24 cellular contexts compared by ENCODE assay signal in genomic region chr13:41296879-41297646, GRCh38. TPM values are rescaled to one million over a fixed set of nuclear protein-coding genes. Genes with fewer than 3 reads are reported as not detected.
DNase-seq lines count a peak whose midpoint lies in the region; ATAC-seq, FAIRE-seq and TF ChIP-seq lines count a peak whose summit lies in the region.
"Had no signal": no experiment of that assay in that cellular context is flagged by ENCODE, and none has a peak within 500 bp of the region (broad histone marks: within the 10 kb centered on the region; RNA-seq: fewer than 3 reads in every experiment).

No MANE protein-coding gene starts in this region.

- WGBS in suprapubic skin: 79% methylated on average over 3 of the region's 3 CpGs

- CTCF ChIA-PET in activated CD8-positive, alpha-beta T cell treated with anti-CD3 and anti-CD28 coated beads, Interleukin-2, amount 10 ng/mL, durations not matched to agents 7 days and 5 days (lab: Charles Lee): interaction anchor here (1.0 kb wide), 1 partner anchor 35 kb away, joined by 3 read pairs; no protein-coding TSS in a partner anchor
- CTCF ChIA-PET in activated CD8-positive, alpha-beta T cell treated with anti-CD3 and anti-CD28 coated beads for 36 hours (lab: Charles Lee): no interaction called here
- CTCF ChIA-PET in Panc1 (lab: Charles Lee): no interaction called here

- H3K36me3 ChIP-seq in Panc1 (ENCODE audit: control insufficient read depth, insufficient read depth, low read length) (no peaks in the 10 kb centered on the region), suprapubic skin (no peaks in the 10 kb centered on the region)
- H3K36me3 ChIP-seq: BE2C, Peyer's patch had no signal

- H3K4me3 Mint-ChIP-seq in activated CD8-positive, alpha-beta T cell treated with anti-CD3 and anti-CD28 coated beads, Interleukin-2, amount 10 ng/mL, durations not matched to agents 7 days and 5 days: no peak overlapping the region
- H3K4me3 Mint-ChIP-seq in activated CD8-positive, alpha-beta T cell treated with anti-CD3 and anti-CD28 coated beads for 36 hours: no peak overlapping the region
- H3K4me3 Mint-ChIP-seq: CD4-positive, CD25-positive, alpha-beta regulatory T cell had no signal

- DNase-seq in activated CD8-positive, alpha-beta T cell treated with anti-CD3 and anti-CD28 coated beads, Interleukin-2, amount 10 ng/mL, durations not matched to agents 7 days and 5 days: peak; percentile 7
- DNase-seq in activated CD8-positive, alpha-beta T cell treated with anti-CD3 and anti-CD28 coated beads for 36 hours: no peak
- no peak for DNase-seq in Panc1 (ENCODE audit: low read depth, low spot score)
- DNase-seq in T-helper 9 cell: no peak
- DNase-seq in suprapubic skin (ENCODE audit: low spot score in 2 of 2): no peak
- no peak for DNase-seq in NCI-H2171 (lab: John Stamatoyannopoulos, UW)
- DNase-seq: 8988T; BE2C; CD4-positive, CD25-positive, alpha-beta regulatory T cell; DMS79; H7; Kasumi-1; MM.1S; NCI-H1105 treated with DMSO at 0.1 percent for 48 hours; NCI-H2029 treated with DMSO at 0.1 percent for 48 hours; NCI-H345; NCI-H524; NCI-H774; NK-92 treated with Interleukin-12 subunit alpha and Interleukin-12 subunit beta, amount 100 ng/mL, for 24 hours; Peyer's patch had no signal

- no peak for TF ChIP-seq EP300 in suprapubic skin (IDR thresholded peaks at IDR 0.05)

- H3K27ac Mint-ChIP-seq in activated CD8-positive, alpha-beta T cell treated with anti-CD3 and anti-CD28 coated beads, Interleukin-2, amount 10 ng/mL, durations not matched to agents 7 days and 5 days: no peak overlapping the region
- no peak overlapping the region for H3K27ac Mint-ChIP-seq in activated CD8-positive, alpha-beta T cell treated with anti-CD3 and anti-CD28 coated beads for 36 hours
- H3K27ac Mint-ChIP-seq: CD4-positive, CD25-positive, alpha-beta regulatory T cell had no signal

- in situ Hi-C loops in Panc1 (cut with HindIII; ENCODE audit: low pct_unique_long_range_greater_than_20kb, low sequenced_read_pairs): no loop called here

- H3K9me3 ChIP-seq in Panc1 (ENCODE audit: control insufficient read depth, insufficient read depth, low read depth, low read length) (no peaks in the 10 kb centered on the region), suprapubic skin (no peaks in the 10 kb centered on the region)
- H3K9me3 ChIP-seq: BE2C, Peyer's patch had no signal

- intact Hi-C loops in activated CD8-positive, alpha-beta T cell treated with anti-CD3 and anti-CD28 coated beads for 36 hours (cut with micrococcal nuclease): no loop called here
- intact Hi-C loops in Panc1 (cut with micrococcal nuclease; ENCODE audit: unreplicated experiment): no loop called here

- H3K4me1 ChIP-seq in Panc1 (ENCODE audit: control insufficient read depth, insufficient read depth, low read length) (peaks cover 5% of the 10 kb centered on the region; the same call in 1 of the 2 replicates), suprapubic skin (no peaks in the 10 kb centered on the region)
- H3K4me1 ChIP-seq: BE2C, Peyer's patch had no signal

- peak; percentile 49 for FAIRE-seq in islet of Langerhans (lab: Jason Lieb, UNC)
- FAIRE-seq: GM12878 had no signal

- H3K27me3 Mint-ChIP-seq in activated CD8-positive, alpha-beta T cell treated with anti-CD3 and anti-CD28 coated beads, Interleukin-2, amount 10 ng/mL, durations not matched to agents 7 days and 5 days (ENCODE audit: low read depth): peaks cover 3% of the 10 kb centered on the region
- H3K27me3 Mint-ChIP-seq in activated CD8-positive, alpha-beta T cell treated with anti-CD3 and anti-CD28 coated beads for 36 hours: no peaks in the 10 kb centered on the region

- peaks cover 3% of the 10 kb centered on the region for H3K36me3 Mint-ChIP-seq in activated CD8-positive, alpha-beta T cell treated with anti-CD3 and anti-CD28 coated beads, Interleukin-2, amount 10 ng/mL, durations not matched to agents 7 days and 5 days (ENCODE audit: low read depth)
- H3K36me3 Mint-ChIP-seq in activated CD8-positive, alpha-beta T cell treated with anti-CD3 and anti-CD28 coated beads for 36 hours (ENCODE audit: low read depth): no peaks in the 10 kb centered on the region

- POLR2A ChIA-PET in activated CD8-positive, alpha-beta T cell treated with anti-CD3 and anti-CD28 coated beads, Interleukin-2, amount 10 ng/mL, durations not matched to agents 7 days and 5 days (lab: Charles Lee): no interaction called here
- POLR2A ChIA-PET in activated CD8-positive, alpha-beta T cell treated with anti-CD3 and anti-CD28 coated beads for 36 hours (lab: Charles Lee): interaction anchor here (1.2 kb wide), 1 partner anchor 10 kb away, joined by 3 read pairs; no protein-coding TSS in a partner anchor
- POLR2A ChIA-PET in Panc1 (lab: Charles Lee): no interaction called here

- no peak for TF ChIP-seq CTCF in activated CD8-positive, alpha-beta T cell treated with anti-CD3 and anti-CD28 coated beads for 36 hours (IDR thresholded peaks at IDR 0.05)
- TF ChIP-seq CTCF in Panc1 (IDR thresholded peaks at IDR 0.05) (no peak), suprapubic skin (IDR thresholded peaks at IDR 0.05) (no peak)

- no peaks in the 10 kb centered on the region for H3K9me3 Mint-ChIP-seq in activated CD8-positive, alpha-beta T cell treated with anti-CD3 and anti-CD28 coated beads, Interleukin-2, amount 10 ng/mL, durations not matched to agents 7 days and 5 days (ENCODE audit: insufficient read depth)
- H3K9me3 Mint-ChIP-seq in activated CD8-positive, alpha-beta T cell treated with anti-CD3 and anti-CD28 coated beads for 36 hours: no peaks in the 10 kb centered on the region

- TF ChIP-seq POLR2A in suprapubic skin (IDR thresholded peaks at IDR 0.05): no peak

- H3K27ac ChIP-seq in Panc1 (ENCODE audit: low read length) (peak overlapping the region; percentile 72), suprapubic skin (no peak overlapping the region)
- H3K27ac ChIP-seq: Peyer's patch had no signal

- peaks cover 7% of the 10 kb centered on the region for H3K4me1 Mint-ChIP-seq in activated CD8-positive, alpha-beta T cell treated with anti-CD3 and anti-CD28 coated beads, Interleukin-2, amount 10 ng/mL, durations not matched to agents 7 days and 5 days (ENCODE audit: low read depth)
- H3K4me1 Mint-ChIP-seq in activated CD8-positive, alpha-beta T cell treated with anti-CD3 and anti-CD28 coated beads for 36 hours (ENCODE audit: low read depth): peaks cover 7% of the 10 kb centered on the region
- H3K4me1 Mint-ChIP-seq: CD4-positive, CD25-positive, alpha-beta regulatory T cell had no signal

- BruUV-seq in Panc1 (replicated peaks; lab: Mats Ljungman, UMichigan): no TSS peak

- H3K4me3 ChIP-seq in Panc1 (ENCODE audit: low read depth in 2 of 2, low read length in 2 of 2) (no peak overlapping the region), suprapubic skin (no peak overlapping the region)
- H3K4me3 ChIP-seq: GM12878, Peyer's patch had no signal

- H3K27me3 ChIP-seq in Panc1 (ENCODE audit: control insufficient read depth, insufficient read depth, low read length) (no peaks in the 10 kb centered on the region), suprapubic skin (no peaks in the 10 kb centered on the region)
- H3K27me3 ChIP-seq: Peyer's patch had no signal

- no peak for ATAC-seq in activated CD8-positive, alpha-beta T cell treated with anti-CD3 and anti-CD28 coated beads, Interleukin-2, amount 10 ng/mL, durations not matched to agents 7 days and 5 days
- ATAC-seq in activated CD8-positive, alpha-beta T cell treated with anti-CD3 and anti-CD28 coated beads for 36 hours: no peak
- ATAC-seq in Panc1 (peak; percentile 58), HG02970 (IDR thresholded peaks at IDR 0.05; ENCODE audit: low FRiP score, unreplicated experiment) (no peak)
- ATAC-seq: GM12878, SK-N-SH treated with all-trans-retinoic acid at 6 μM for 48 hours had no signal

RNA-seq across cellular contexts. Expression of gene NAA16, which starts 14.0 kb away (rescaled TPM):
- 10 to 100 TPM; 36.7 to 38.7 TPM for total RNA-seq in activated CD8-positive, alpha-beta T cell treated with anti-CD3 and anti-CD28 coated beads, Interleukin-2, amount 10 ng/mL, durations not matched to agents 7 days and 5 days
- 10 to 100 TPM; 23.5 to 32.8 TPM for total RNA-seq in activated CD8-positive, alpha-beta T cell treated with anti-CD3 and anti-CD28 coated beads for 36 hours
- total RNA-seq in Panc1 (2021; ENCODE audit: unreplicated experiment) (24.2 TPM), suprapubic skin (10 to 100 TPM; 14.3 to 41.0 (median 22.6) TPM)
- polyA plus RNA-seq in Panc1 (2012; ENCODE audit: insufficient read length): 6.8 TPM

RNA-seq across cellular contexts. Expression of gene MTRF1, which starts 33.7 kb away (rescaled TPM):
- 10 to 100 TPM; 18.2 to 22.0 TPM for total RNA-seq in activated CD8-positive, alpha-beta T cell treated with anti-CD3 and anti-CD28 coated beads, Interleukin-2, amount 10 ng/mL, durations not matched to agents 7 days and 5 days
- 10 to 100 TPM; 22.6 to 23.4 TPM for total RNA-seq in activated CD8-positive, alpha-beta T cell treated with anti-CD3 and anti-CD28 coated beads for 36 hours
- total RNA-seq in Panc1 (2021; ENCODE audit: unreplicated experiment) (13.7 TPM), suprapubic skin (10 to 100 TPM in 1 of 4 donors, 1 to 10 TPM in 3; 7.0 to 12.9 (median 7.6) TPM)
- polyA plus RNA-seq in Panc1 (2012; ENCODE audit: insufficient read length): 6.1 TPM
